Comparison of ENCODE assay signal across 17 cellular contexts in the genomic region with DNA sequence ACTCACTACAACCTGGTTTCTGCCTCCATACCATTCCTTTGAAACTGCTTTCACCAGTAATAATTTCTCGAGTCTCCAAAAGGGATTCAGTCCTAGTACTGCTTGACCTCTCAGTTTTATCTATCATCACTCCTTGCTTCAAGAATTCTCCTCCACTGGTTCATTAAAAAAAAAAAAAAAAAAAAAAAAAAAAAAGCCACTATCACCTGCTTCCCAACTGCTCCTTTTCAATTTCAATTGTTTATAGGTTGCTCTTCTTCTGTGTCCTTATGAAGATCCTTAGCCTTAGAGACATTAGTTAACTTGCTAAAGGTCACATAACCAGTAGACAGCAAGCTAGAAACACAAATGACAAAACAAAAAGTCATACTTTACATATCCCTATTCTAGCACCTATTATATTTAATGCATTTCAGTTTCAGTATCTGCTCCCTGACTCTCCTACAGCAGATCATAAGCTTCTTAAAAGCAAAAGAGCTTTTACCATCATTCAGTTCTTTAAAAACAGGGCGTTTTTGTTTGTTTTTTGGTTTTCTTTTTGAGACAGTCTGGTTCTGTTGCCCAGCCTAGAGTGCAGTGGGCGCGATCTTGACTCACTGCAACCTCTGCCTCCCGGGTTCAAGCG. TPM values are rescaled to one million over a fixed set of nuclear protein-coding genes. Genes with fewer than 3 reads are reported as not detected.
DNase-seq lines count a peak whose midpoint lies in the region; ATAC-seq and TF ChIP-seq lines count a peak whose summit lies in the region.
"Had no signal": no experiment of that assay in that cellular context is flagged by ENCODE, and none has a peak within 500 bp of the region (broad histone marks: within the 10 kb centered on the region; RNA-seq: fewer than 3 reads in every experiment).

No MANE protein-coding gene starts in this region.

- peaks cover 0 to 11% of the 10 kb centered on the region in 2 donors for H3K4me1 ChIP-seq in breast epithelium

- H3K9me3 ChIP-seq in breast epithelium, result no peaks in the 10 kb centered on the region
- H3K9me3 ChIP-seq: ascending aorta, pancreas had no signal

- CTCF ChIA-PET in MCF 10A (lab: Yijun Ruan, JAX), result no interaction called here

- H3K27ac ChIP-seq in breast epithelium, result no peak overlapping the region
- H3K27ac ChIP-seq: ascending aorta, pancreas, skin epidermis had no signal

- peaks cover 45% of the 10 kb centered on the region for H3K4me1 Mint-ChIP-seq in MCF 10A (ENCODE audit: insufficient read depth, unreplicated experiment)
- H3K4me1 Mint-ChIP-seq in activated T-helper 1 cell treated with anti-CD3 and anti-CD28 coated beads, Interleukin-12 subunit alpha, Interleukin-12 subunit beta, Interleukin-2, Interleukin-4 antibody, amounts not matched to agents 30 ng/mL and 10 ng/mL and 1 ng/mL, durations not matched to agents 14 hours and 24 hours and 36 hours (ENCODE audit: low read depth), result peaks cover 41% of the 10 kb centered on the region
- peaks cover 18% of the 10 kb centered on the region for H3K4me1 Mint-ChIP-seq in type B pancreatic cell (ENCODE audit: unreplicated experiment)

- no peaks in the 10 kb centered on the region for H3K27me3 ChIP-seq in breast epithelium
- H3K27me3 ChIP-seq: ascending aorta, pancreas had no signal

- POLR2A ChIA-PET in MCF 10A (lab: Yijun Ruan, JAX), result interaction anchor here (0.8 to 1.1 kb wide), 3 partner anchors 12 to 184 kb away, joined by 3 read pairs; no protein-coding TSS in a partner anchor

- H3K27me3 Mint-ChIP-seq in MCF 10A (ENCODE audit: insufficient read depth, unreplicated experiment) (no peaks in the 10 kb centered on the region), type B pancreatic cell (no peaks in the 10 kb centered on the region)
- H3K27me3 Mint-ChIP-seq in activated T-helper 1 cell treated with anti-CD3 and anti-CD28 coated beads, Interleukin-12 subunit alpha, Interleukin-12 subunit beta, Interleukin-2, Interleukin-4 antibody, amounts not matched to agents 30 ng/mL and 10 ng/mL and 1 ng/mL, durations not matched to agents 14 hours and 24 hours and 36 hours (ENCODE audit: insufficient read depth), result no peaks in the 10 kb centered on the region

- peak; percentile 67 for ATAC-seq in GM21717 (IDR thresholded peaks at IDR 0.05; ENCODE audit: unreplicated experiment)
- ATAC-seq: left cardiac atrium, pancreas had no signal

- H3K4me3 Mint-ChIP-seq in MCF 10A (ENCODE audit: unreplicated experiment), result no peak overlapping the region
- no peak overlapping the region for H3K4me3 Mint-ChIP-seq in activated T-helper 1 cell treated with anti-CD3 and anti-CD28 coated beads, Interleukin-12 subunit alpha, Interleukin-12 subunit beta, Interleukin-2, Interleukin-4 antibody, amounts not matched to agents 30 ng/mL and 10 ng/mL and 1 ng/mL, durations not matched to agents 14 hours and 24 hours and 36 hours
- peak overlapping the region; percentile 30 for H3K4me3 Mint-ChIP-seq in type B pancreatic cell

- peaks cover 7% of the 10 kb centered on the region for H3K36me3 Mint-ChIP-seq in MCF 10A (ENCODE audit: insufficient read depth, unreplicated experiment)
- peaks cover 21% of the 10 kb centered on the region for H3K36me3 Mint-ChIP-seq in activated T-helper 1 cell treated with anti-CD3 and anti-CD28 coated beads, Interleukin-12 subunit alpha, Interleukin-12 subunit beta, Interleukin-2, Interleukin-4 antibody, amounts not matched to agents 30 ng/mL and 10 ng/mL and 1 ng/mL, durations not matched to agents 14 hours and 24 hours and 36 hours (ENCODE audit: low read depth)
- peaks cover 18% of the 10 kb centered on the region for H3K36me3 Mint-ChIP-seq in type B pancreatic cell

- no peak overlapping the region for H3K4me3 ChIP-seq in breast epithelium
- H3K4me3 ChIP-seq: ascending aorta, pancreas, skin epidermis had no signal

- no peak for DNase-seq in MCF 10A (ENCODE audit: unreplicated experiment)
- no peak for DNase-seq in breast epithelium (ENCODE audit: low spot score in 2 of 2)
- no peak for DNase-seq in activated T-helper 1 cell treated with anti-CD3 and anti-CD28 coated beads, Interleukin-12 subunit alpha, Interleukin-12 subunit beta, Interleukin-2, Interleukin-4 antibody, amounts not matched to agents 30 ng/mL and 10 ng/mL and 1 ng/mL, durations not matched to agents 14 hours and 24 hours and 36 hours (ENCODE audit: low spot score)
- no peak for DNase-seq in type B pancreatic cell (ENCODE audit: extremely low spot score, unreplicated experiment)
- no peak for DNase-seq in DMS 273 (lab: John Stamatoyannopoulos, UW; ENCODE audit: unreplicated experiment)
- DNase-seq in NCI-H2081 treated with DMSO at 0.1 percent for 48 hours (lab: John Stamatoyannopoulos, UW), result no peak
- DNase-seq: AML-193; left cardiac atrium; midbrain; NCI-H1417 treated with DMSO at 0.1 percent for 48 hours; NCI-H226; pancreas; stimulated activated CD4-positive, alpha-beta T cell treated with anti-CD3 and anti-CD28 coated beads, Interleukin-4, amount 100 ng/mL, for 4 hours; T-helper 1 cell had no signal

- H3K36me3 ChIP-seq in breast epithelium, result no peaks in the 10 kb centered on the region
- H3K36me3 ChIP-seq: ascending aorta, pancreas had no signal

- H3K9me3 Mint-ChIP-seq in MCF 10A (ENCODE audit: unreplicated experiment) (no peaks in the 10 kb centered on the region), type B pancreatic cell (no peaks in the 10 kb centered on the region)
- no peaks in the 10 kb centered on the region for H3K9me3 Mint-ChIP-seq in activated T-helper 1 cell treated with anti-CD3 and anti-CD28 coated beads, Interleukin-12 subunit alpha, Interleukin-12 subunit beta, Interleukin-2, Interleukin-4 antibody, amounts not matched to agents 30 ng/mL and 10 ng/mL and 1 ng/mL, durations not matched to agents 14 hours and 24 hours and 36 hours

- TF ChIP-seq POLR2A in breast epithelium (IDR thresholded peaks at IDR 0.05), result no peak

- intact Hi-C loops in MCF 10A (cut with micrococcal nuclease) (no loop called here), breast epithelium (cut with DNase I; ENCODE audit: low total_unique reads) (no loop called here)
- intact Hi-C loops in activated T-helper 1 cell treated with anti-CD3 and anti-CD28 coated beads, Interleukin-12 subunit alpha, Interleukin-12 subunit beta, Interleukin-2, Interleukin-4 antibody, amounts not matched to agents 30 ng/mL and 10 ng/mL and 1 ng/mL, durations not matched to agents 14 hours and 24 hours and 36 hours (cut with micrococcal nuclease), result no loop called here

- no peak for TF ChIP-seq CTCF in MCF 10A (IDR thresholded peaks at IDR 0.05; ENCODE audit: unreplicated experiment)
- no peak for TF ChIP-seq CTCF in breast epithelium (IDR thresholded peaks at IDR 0.05)
- no peak for TF ChIP-seq CTCF in type B pancreatic cell (conservative IDR thresholded peaks at IDR 0.05)

- H3K27ac Mint-ChIP-seq in MCF 10A (ENCODE audit: low read depth, unreplicated experiment) (peak overlapping the region; percentile 13), type B pancreatic cell (no peak overlapping the region)
- H3K27ac Mint-ChIP-seq in activated T-helper 1 cell treated with anti-CD3 and anti-CD28 coated beads, Interleukin-12 subunit alpha, Interleukin-12 subunit beta, Interleukin-2, Interleukin-4 antibody, amounts not matched to agents 30 ng/mL and 10 ng/mL and 1 ng/mL, durations not matched to agents 14 hours and 24 hours and 36 hours, result peak overlapping the region; percentile 67

- BruUV-seq in MCF 10A (replicated peaks; lab: Mats Ljungman, UMichigan), result no TSS peak

RNA-seq across cellular contexts. Expression of gene NRDC, which starts 7.1 kb away (rescaled TPM):
- total RNA-seq in MCF 10A (2022) (168 and 176 TPM in 2 replicates), breast epithelium (100 to 1,000 TPM in 1 of 3 donors, 10 to 100 TPM in 2; 90.6 to 103 (median 97.5) TPM), type B pancreatic cell (ENCODE audit: low replicate concordance) (105 and 134 TPM in 2 replicates)
- total RNA-seq in activated T-helper 1 cell treated with anti-CD3 and anti-CD28 coated beads, Interleukin-12 subunit alpha, Interleukin-12 subunit beta, Interleukin-2, Interleukin-4 antibody, amounts not matched to agents 30 ng/mL and 10 ng/mL and 1 ng/mL, durations not matched to agents 14 hours and 24 hours and 36 hours, result 177 and 185 TPM in 2 replicates
